Comparison of ENCODE assay signal across 16 cellular contexts in the genomic region with DNA sequence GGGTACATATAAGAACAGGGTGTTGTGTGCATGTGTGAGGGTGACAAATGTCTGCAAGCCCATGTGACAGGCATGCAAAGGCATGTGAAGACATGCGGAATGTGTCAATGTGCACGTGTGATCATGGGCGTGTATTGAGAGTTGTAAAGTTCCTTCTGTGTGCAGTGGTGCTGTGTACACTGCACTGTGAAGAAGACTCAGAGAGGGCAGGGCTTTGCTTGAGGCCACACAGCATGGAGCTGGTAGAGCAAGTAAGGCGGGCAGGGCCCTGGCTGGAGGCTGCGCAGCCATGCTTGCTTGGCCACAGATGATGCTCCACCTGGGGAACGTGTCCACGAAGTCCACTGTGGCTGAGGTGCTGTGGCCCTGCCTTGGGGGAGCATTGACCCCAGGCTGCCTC.
"Had no signal": no experiment of that assay in that cellular context is flagged by ENCODE, and none has a peak within 500 bp of the region (broad histone marks: within the 10 kb centered on the region; RNA-seq: fewer than 3 reads in every experiment).

No MANE protein-coding gene starts in this region.

- ATAC-seq: left ventricle myocardium superior; lower lobe of right lung; natural killer cell; stimulated activated effector memory CD8-positive, alpha-beta T cell treated with anti-CD3 and anti-CD28 coated beads, Interleukin-12 subunit alpha, Interleukin-12 subunit beta, amount 100 ng/mL, for 72 hours had no signal

- H3K4me1 ChIP-seq: colonic mucosa, lower lobe of right lung, sigmoid colon, stomach, thyroid gland had no signal

- DNase-seq: colonic mucosa; effector memory CD4-positive, alpha-beta T cell; erythroblast; left ventricle myocardium superior; lower lobe of right lung; natural killer cell; retina; sigmoid colon; stimulated activated CD4-positive, alpha-beta T cell treated with anti-CD3 and anti-CD28 coated beads, Interleukin-2, amount 100 ng/mL, for 24 hours; stimulated activated CD4-positive, alpha-beta T cell treated with anti-CD3 and anti-CD28 coated beads, Interleukin-4, amount 100 ng/mL, for 24 hours; stimulated activated naive CD4-positive, alpha-beta T cell treated with Interleukin-2 at 50 U/mL for 16 hours; stomach; thyroid gland had no signal

- H3K4me3 ChIP-seq: colonic mucosa, lower lobe of right lung, sigmoid colon, stomach, thyroid gland had no signal

- H3K27ac ChIP-seq: colonic mucosa, lower lobe of right lung, sigmoid colon, stomach, thyroid gland had no signal

- FAIRE-seq: frontal cortex, keratinocyte had no signal

- H3K36me3 ChIP-seq: colonic mucosa had no signal

- H3K27me3 ChIP-seq: colonic mucosa, sigmoid colon, stomach, thyroid gland had no signal

- H3K9me3 ChIP-seq: colonic mucosa, lower lobe of right lung, sigmoid colon, stomach, thyroid gland had no signal
